Comparison of ENCODE assay signal across 9 cellular contexts in genomic region chr22:41683052-41683451, GRCh38. TPM values are rescaled to one million over a fixed set of nuclear protein-coding genes. Genes with fewer than 3 reads are reported as not detected.
DNase-seq lines count a peak whose midpoint lies in the region; ATAC-seq, FAIRE-seq and TF ChIP-seq lines count a peak whose summit lies in the region.
"Had no signal": no experiment of that assay in that cellular context is flagged by ENCODE, and none has a peak within 500 bp of the region (broad histone marks: within the 10 kb centered on the region; RNA-seq: fewer than 3 reads in every experiment).

No MANE protein-coding gene starts in this region.

- no peak for ATAC-seq in T-helper 17 cell
- ATAC-seq in HG03095 (IDR thresholded peaks at IDR 0.05; ENCODE audit: unreplicated experiment): no peak
- ATAC-seq in GM21390 (IDR thresholded peaks at IDR 0.05; ENCODE audit: unreplicated experiment): no peak
- no peak for ATAC-seq in HG03039 (IDR thresholded peaks at IDR 0.05; ENCODE audit: unreplicated experiment)

- FAIRE-seq in GM12892 (lab: Jason Lieb, UNC): peak; percentile 36

- H3K36me3 Mint-ChIP-seq in T-helper 17 cell (ENCODE audit: low read depth): peaks cover 8% of the 10 kb centered on the region

- peak overlapping the region; percentile 99 for H3K4me3 Mint-ChIP-seq in T-helper 17 cell

- no peaks in the 10 kb centered on the region for H3K9me3 ChIP-seq in T-helper 17 cell (ENCODE audit: control insufficient read depth, low read length, poor library complexity, severe bottlenecking)

- DNase-seq in GM12892 (ENCODE audit: insufficient read length) (no peak), T-helper 17 cell (no peak), fibroblast of villous mesenchyme (ENCODE audit: low read depth) (no peak), skeletal muscle cell (ENCODE audit: low read depth) (no peak), NCI-H82 (lab: John Stamatoyannopoulos, UW) (no peak)

- no peak for TF ChIP-seq CTCF in fibroblast of villous mesenchyme (IDR thresholded peaks at IDR 0.05; ENCODE audit: insufficient read depth, low read depth, low read length)

- H3K27me3 Mint-ChIP-seq in T-helper 17 cell: no peaks in the 10 kb centered on the region

- peak overlapping the region; percentile 67 for H3K4me3 ChIP-seq in fibroblast of villous mesenchyme (ENCODE audit: low read depth, low read length)
- peak overlapping the region; percentile 68 for H3K4me3 ChIP-seq in skeletal muscle cell (ENCODE audit: low read depth, low read length)

- H3K27ac Mint-ChIP-seq in T-helper 17 cell: peak overlapping the region; percentile 97

- H3K4me1 Mint-ChIP-seq in T-helper 17 cell: peaks cover 17% of the 10 kb centered on the region

- no peak for TF ChIP-seq POLR2A in GM12892 (IDR thresholded peaks at IDR 0.05; ENCODE audit: low read depth, low read length)

RNA-seq across cellular contexts. Expression of gene SNU13, which starts 5.6 kb away (rescaled TPM):
- polyA plus RNA-seq in GM12892 (2012; ENCODE audit: missing spikeins): 140 TPM
- total RNA-seq in T-helper 17 cell (100 to 1,000 TPM; 120 to 148 TPM), fibroblast of villous mesenchyme (65.4 and 73.8 TPM in 2 replicates)

RNA-seq across cellular contexts. Expression of gene MEI1, which starts 16.3 kb away (rescaled TPM):
- 48.9 TPM for polyA plus RNA-seq in GM12892 (2012; ENCODE audit: missing spikeins)
- total RNA-seq in T-helper 17 cell (10 to 100 TPM; 53.8 to 60.9 TPM), fibroblast of villous mesenchyme (1.3 and 2.2 TPM in 2 replicates)
- total RNA-seq: LHCN-M2 had no signal

Comparison
In these comparisons a context has a peak if more than half of its experiments do, and no peak if none do; other contexts are left out.
1. RNA of gene MEI1, which starts 16.3 kb away (total RNA-seq): 53.8 to 60.9 TPM in T-helper 17 cell; 1.3 to 2.2 TPM in fibroblast of villous mesenchyme; every median in the first group is over 10 times any median in the second.